In the genomic region with DNA sequence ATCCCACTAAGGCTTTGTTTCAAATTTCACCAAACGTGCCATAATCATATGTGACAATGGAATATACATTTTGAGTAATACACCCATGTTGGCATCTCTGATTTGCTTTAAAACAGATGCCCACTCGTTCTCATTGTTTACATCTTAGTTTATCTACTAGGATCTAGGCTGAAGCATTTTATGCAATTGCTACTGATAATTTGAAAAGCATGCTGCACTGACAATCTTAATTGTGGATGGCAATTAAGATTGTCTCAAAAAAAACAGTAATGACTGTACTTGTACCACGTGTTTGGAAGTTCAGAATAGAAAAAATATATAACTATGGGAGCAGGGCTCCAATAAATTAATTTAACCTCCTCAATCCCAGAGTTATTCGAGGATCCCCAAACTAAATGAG, we compare ENCODE assay signal across 26 cellular contexts.
"Had no signal": no experiment of that assay in that cellular context is flagged by ENCODE, and none has a peak within 500 bp of the region (broad histone marks: within the 10 kb centered on the region; RNA-seq: fewer than 3 reads in every experiment).

No MANE protein-coding gene starts in this region.

- H3K36me3 ChIP-seq: neural progenitor cell, ovary, right lobe of liver, sigmoid colon, stomach, thoracic aorta, thyroid gland, tibial nerve, upper lobe of left lung, vagina had no signal

- H3K27ac ChIP-seq: neural progenitor cell, ovary, parathyroid adenoma, psoas muscle, right lobe of liver, sigmoid colon, stomach, thoracic aorta, thyroid gland, tibial nerve, upper lobe of left lung, vagina had no signal

- H2AFZ ChIP-seq: neural progenitor cell, parathyroid adenoma had no signal

- H3K4me1 ChIP-seq: neural progenitor cell, parathyroid adenoma, psoas muscle, right lobe of liver, sigmoid colon, stomach, thyroid gland, tibial nerve, upper lobe of left lung, vagina had no signal

- H3K9me3 ChIP-seq: ovary, psoas muscle, right lobe of liver, sigmoid colon, stomach, thoracic aorta, thyroid gland, upper lobe of left lung, vagina had no signal

- H3K27me3 ChIP-seq: neural progenitor cell, ovary, right lobe of liver, sigmoid colon, stomach, thyroid gland, tibial nerve, upper lobe of left lung, vagina had no signal

- FAIRE-seq: small intestine, urothelium cell line had no signal

- ATAC-seq: natural killer cell; psoas muscle; right cardiac atrium; right lobe of liver; stimulated activated effector memory CD8-positive, alpha-beta T cell treated with anti-CD3 and anti-CD28 coated beads, Interleukin-12 subunit alpha, Interleukin-12 subunit beta, amount 100 ng/mL, for 72 hours; stimulated activated naive B cell treated with anti-CD40 and anti-IgM and Interleukin-4, amounts not matched to agents 10 μg/mL and 1 μg/mL and 100 μg/mL, for 72 hours had no signal

- H3K4me2 ChIP-seq: neural progenitor cell had no signal

- H3K79me2 ChIP-seq: parathyroid adenoma had no signal

- DNase-seq: natural killer cell; occipital lobe; ovary; posterior cingulate gyrus; psoas muscle; right cardiac atrium; right lobe of liver; sigmoid colon; small intestine; stimulated activated CD4-positive, alpha-beta T cell treated with anti-CD3 and anti-CD28 coated beads, Interleukin-15, amount 100 ng/mL, for 24 hours; stimulated activated CD4-positive, alpha-beta T cell treated with anti-CD3 and anti-CD28 coated beads, Interleukin-2, amount 100 ng/mL, for 24 hours; stimulated activated CD4-positive, alpha-beta T cell treated with anti-CD3 and anti-CD28 coated beads, Interleukin-2, amount 100 ng/mL, for 48 hours; stimulated activated CD4-positive, alpha-beta T cell treated with anti-CD3 and anti-CD28 coated beads, Interleukin-4, amount 100 ng/mL, for 24 hours; stimulated activated naive B cell treated with anti-CD40 and anti-IgM and Interleukin-4, amounts not matched to agents 10 μg/mL and 1 μg/mL and 100 μg/mL, for 72 hours; stimulated activated naive CD4-positive, alpha-beta T cell treated with Interleukin-2 at 50 U/mL for 16 hours; stomach; thyroid gland; trophoblast cell; upper lobe of left lung had no signal

- H3K4me3 ChIP-seq: neural progenitor cell, ovary, psoas muscle, right lobe of liver, sigmoid colon, stomach, thoracic aorta, thyroid gland, tibial nerve, upper lobe of left lung, vagina had no signal
